Comparison of ENCODE assay signal across 23 cellular contexts in the genomic region with DNA sequence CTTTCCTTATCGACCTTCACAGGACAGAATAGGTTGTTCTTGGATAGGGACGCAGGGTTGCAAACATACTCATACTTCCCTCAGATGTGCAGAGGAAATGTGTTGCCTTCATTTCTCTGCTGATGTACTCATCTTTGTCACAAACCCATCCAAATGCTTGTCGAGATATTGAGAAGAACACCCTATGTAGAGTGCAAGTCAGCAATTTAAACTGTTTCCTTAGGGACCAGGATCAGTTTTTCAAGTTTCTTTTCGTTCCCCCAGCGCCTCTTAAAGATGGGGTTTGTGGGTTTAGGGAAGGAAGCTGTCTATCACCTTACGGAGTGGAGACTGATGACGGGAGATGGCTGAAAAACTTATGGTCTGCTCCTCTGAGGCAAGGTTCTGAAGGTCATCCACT.
"Had no signal": no experiment of that assay in that cellular context is flagged by ENCODE, and none has a peak within 500 bp of the region (broad histone marks: within the 10 kb centered on the region; RNA-seq: fewer than 3 reads in every experiment).

No MANE protein-coding gene starts in this region.

- H3K4me1 Mint-ChIP-seq: stimulated activated naive CD8-positive, alpha-beta T cell treated with anti-CD3 and anti-CD28 coated beads, Interleukin-15, amount 100 ng/mL, for 72 hours had no signal

- H3K4me2 ChIP-seq: neural progenitor cell, smooth muscle cell had no signal

- H3K27ac ChIP-seq: dorsolateral prefrontal cortex, gastrocnemius medialis, neural progenitor cell, parathyroid adenoma, suprapubic skin, transverse colon, upper lobe of right lung, uterus had no signal

- H3K36me3 ChIP-seq: gastrocnemius medialis, neural progenitor cell, suprapubic skin, transverse colon, upper lobe of right lung, uterus had no signal

- H3K27me3 Mint-ChIP-seq: stimulated activated naive CD8-positive, alpha-beta T cell treated with anti-CD3 and anti-CD28 coated beads, Interleukin-15, amount 100 ng/mL, for 72 hours had no signal

- H3K27ac Mint-ChIP-seq: naive thymus-derived CD4-positive, alpha-beta T cell; progenitor cell of endocrine pancreas; stimulated activated naive CD8-positive, alpha-beta T cell treated with anti-CD3 and anti-CD28 coated beads, Interleukin-15, amount 100 ng/mL, for 72 hours had no signal

- DNase-seq: effector CD4-positive, alpha-beta T cell; gastrocnemius medialis; head of caudate nucleus; kidney; midbrain; naive thymus-derived CD4-positive, alpha-beta T cell; stimulated activated CD4-positive, alpha-beta T cell treated with anti-CD3 and anti-CD28 coated beads, Interleukin-12 subunit alpha, Interleukin-12 subunit beta, amount 100 ng/mL, for 4 hours; stimulated activated CD4-positive, alpha-beta T cell treated with anti-CD3 and anti-CD28 coated beads, Interleukin-4, amount 100 ng/mL, for 1 hour; stimulated activated CD8-positive, alpha-beta memory T cell treated with anti-CD3 and anti-CD28 coated beads, Interleukin-4, amount 100 ng/mL, for 48 hours; stimulated activated naive CD4-positive, alpha-beta T cell; stimulated activated naive CD8-positive, alpha-beta T cell treated with anti-CD3 and anti-CD28 coated beads, Interleukin-15, amount 100 ng/mL, for 72 hours; transverse colon; upper lobe of right lung; uterus had no signal

- H3K9ac ChIP-seq: neural progenitor cell, parathyroid adenoma had no signal

- H2AFZ ChIP-seq: neural progenitor cell, parathyroid adenoma had no signal

- FAIRE-seq: kidney had no signal

- H3K4me3 ChIP-seq: dorsolateral prefrontal cortex, gastrocnemius medialis, neural progenitor cell, smooth muscle cell, suprapubic skin, transverse colon, upper lobe of right lung, uterus had no signal

- H3K4me1 ChIP-seq: parathyroid adenoma, transverse colon, upper lobe of right lung, uterus had no signal

- H3K36me3 Mint-ChIP-seq: naive thymus-derived CD4-positive, alpha-beta T cell; neural progenitor cell had no signal

- H3K4me3 Mint-ChIP-seq: naive thymus-derived CD4-positive, alpha-beta T cell; nephron; stimulated activated naive CD8-positive, alpha-beta T cell treated with anti-CD3 and anti-CD28 coated beads, Interleukin-15, amount 100 ng/mL, for 72 hours had no signal

- H3K9me3 Mint-ChIP-seq: nephron; neural progenitor cell; stimulated activated naive CD8-positive, alpha-beta T cell treated with anti-CD3 and anti-CD28 coated beads, Interleukin-15, amount 100 ng/mL, for 72 hours had no signal

- H3K79me2 ChIP-seq: parathyroid adenoma had no signal

- H3K27me3 ChIP-seq: gastrocnemius medialis, neural progenitor cell, suprapubic skin, transverse colon, upper lobe of right lung, uterus had no signal

- ATAC-seq: gastrocnemius medialis; left lobe of liver; naive thymus-derived CD4-positive, alpha-beta T cell; sciatic nerve; stimulated activated naive CD8-positive, alpha-beta T cell treated with anti-CD3 and anti-CD28 coated beads, Interleukin-15, amount 100 ng/mL, for 72 hours; upper lobe of right lung had no signal

- H3K9me3 ChIP-seq: gastrocnemius medialis, suprapubic skin, transverse colon, upper lobe of right lung, uterus had no signal
